8 cellular contexts compared by ENCODE assay signal in genomic region chr14:90398315-90398811, GRCh38. TPM values are rescaled to one million over a fixed set of nuclear protein-coding genes. Genes with fewer than 3 reads are reported as not detected.
A peak's percentile ranks its signal among the peaks of the same experiment; 100 is the strongest.
DNase-seq lines count a peak whose midpoint lies in the region; ATAC-seq, FAIRE-seq and TF ChIP-seq lines count a peak whose summit lies in the region.

No MANE protein-coding gene starts in this region.

- H3K27ac ChIP-seq in endodermal cell (ENCODE audit: low read depth, low read length) (peak overlapping the region; percentile 30), muscle layer of duodenum (ENCODE audit: low read length) (peak overlapping the region; percentile 92)

- H3K9me3 Mint-ChIP-seq in endodermal cell: peaks cover 4% of the 10 kb centered on the region
- no peaks in the 10 kb centered on the region for H3K9me3 Mint-ChIP-seq in stimulated activated naive CD8-positive, alpha-beta T cell treated with anti-CD3 and anti-CD28 coated beads, Interleukin-15, amount 100 ng/mL, for 72 hours

- peak overlapping the region; percentile 54 for H3K9ac ChIP-seq in endodermal cell (ENCODE audit: extremely low read depth, low read length, poor library complexity, severe bottlenecking)

- WGBS in endodermal cell (ENCODE audit: insufficient coverage in 1 of 2, insufficient read length in 1 of 2), 2 experiments: 3 to 15% methylated on average over 4 to 35 of the region's 35 CpGs

- H3K27me3 Mint-ChIP-seq in endodermal cell (ENCODE audit: insufficient read depth): peaks cover 2% of the 10 kb centered on the region
- H3K27me3 Mint-ChIP-seq in stimulated activated naive CD8-positive, alpha-beta T cell treated with anti-CD3 and anti-CD28 coated beads, Interleukin-15, amount 100 ng/mL, for 72 hours: no peaks in the 10 kb centered on the region

- TF ChIP-seq CTCF in endodermal cell (conservative IDR thresholded peaks at IDR 0.05): no peak

- peaks cover 9% of the 10 kb centered on the region for H3K4me1 Mint-ChIP-seq in endodermal cell
- peaks cover 48% of the 10 kb centered on the region for H3K4me1 Mint-ChIP-seq in stimulated activated naive CD8-positive, alpha-beta T cell treated with anti-CD3 and anti-CD28 coated beads, Interleukin-15, amount 100 ng/mL, for 72 hours

- peak; percentile 35 for FAIRE-seq in GM12891 (lab: Jason Lieb, UNC)

- H3K4me3 Mint-ChIP-seq in endodermal cell: peak overlapping the region; percentile 94
- H3K4me3 Mint-ChIP-seq in stimulated activated naive CD8-positive, alpha-beta T cell treated with anti-CD3 and anti-CD28 coated beads, Interleukin-15, amount 100 ng/mL, for 72 hours: peak overlapping the region; percentile 90 to 98

- H3K4me3 ChIP-seq in endodermal cell (ENCODE audit: low read length) (peak overlapping the region; percentile 83), muscle layer of duodenum (ENCODE audit: low read depth in 1 of 2, low read length in 2 of 2) (peak overlapping the region; percentile 86 to 94)

- DNase-seq in GM12891 (ENCODE audit: insufficient read length, low spot score): peak; percentile 28
- DNase-seq in NCI-H446 (lab: John Stamatoyannopoulos, UW): peak; percentile 49 to 69
- peak; percentile 34 to 42 for DNase-seq in activated CD8-positive, alpha-beta memory T cell treated with anti-CD3 and anti-CD28 coated beads for 1 hour (ENCODE audit: extremely low read depth in 1 of 2, low read depth in 1 of 2)
- DNase-seq in endodermal cell: peak; percentile 73
- DNase-seq in stimulated activated naive CD8-positive, alpha-beta T cell treated with anti-CD3 and anti-CD28 coated beads, Interleukin-15, amount 100 ng/mL, for 72 hours: peak in 1 of 2 donors; percentile 78
- no peak for DNase-seq in OCI-M2 (lab: John Stamatoyannopoulos, UW; ENCODE audit: unreplicated experiment)

- TF ChIP-seq POLR2A in GM12891 (IDR thresholded peaks at IDR 0.05; ENCODE audit: low read depth, low read length): 0 out of 2 replicates have a peak, but pooled peaks have one; percentile 34

- peak overlapping the region; percentile 80 for H3K27ac Mint-ChIP-seq in endodermal cell
- peak overlapping the region; percentile 99 for H3K27ac Mint-ChIP-seq in stimulated activated naive CD8-positive, alpha-beta T cell treated with anti-CD3 and anti-CD28 coated beads, Interleukin-15, amount 100 ng/mL, for 72 hours

- H3K9me3 ChIP-seq in endodermal cell (ENCODE audit: control insufficient read depth, low read length) (no peaks in the 10 kb centered on the region), muscle layer of duodenum (ENCODE audit: control insufficient read depth in 1 of 2, low read length in 2 of 2) (no peaks in the 10 kb centered on the region)

- peaks cover 37% of the 10 kb centered on the region for H3K36me3 ChIP-seq in endodermal cell (ENCODE audit: control insufficient read depth, insufficient read depth, low read length)
- H3K36me3 ChIP-seq in muscle layer of duodenum (ENCODE audit: control insufficient read depth in 1 of 2, insufficient read depth in 2 of 2, low read length in 2 of 2): peaks cover 17 to 32% of the 10 kb centered on the region in 2 donors

- H3K27me3 ChIP-seq in endodermal cell (ENCODE audit: control insufficient read depth, insufficient read depth, low read length, poor library complexity, severe bottlenecking) (no peaks in the 10 kb centered on the region), muscle layer of duodenum (ENCODE audit: low read depth, low read length) (no peaks in the 10 kb centered on the region)

- peaks cover 3% of the 10 kb centered on the region for H3K4me1 ChIP-seq in endodermal cell (ENCODE audit: control insufficient read depth, insufficient read depth, low read length)
- H3K4me1 ChIP-seq in muscle layer of duodenum (ENCODE audit: control insufficient read depth in 1 of 2, insufficient read depth in 2 of 2, low read length in 2 of 2): peaks cover 3 to 40% of the 10 kb centered on the region in 2 donors

- ATAC-seq in HG02610 (IDR thresholded peaks at IDR 0.05; ENCODE audit: unreplicated experiment): peak; percentile 8
- peak; percentile 33 for ATAC-seq in stimulated activated naive CD8-positive, alpha-beta T cell treated with anti-CD3 and anti-CD28 coated beads, Interleukin-15, amount 100 ng/mL, for 72 hours

- peaks cover 37% of the 10 kb centered on the region for H3K36me3 Mint-ChIP-seq in endodermal cell (ENCODE audit: low read depth)

TF ChIP-seq in GM12891, 5 proteins besides CTCF, POLR2A, EP300 and RAD21:
- no peak for TF ChIP-seq SPI1 (IDR thresholded peaks at IDR 0.05; ENCODE audit: low read depth, low read length)
- no peak for TF ChIP-seq POU2F2 (IDR thresholded peaks at IDR 0.05; ENCODE audit: low read depth, low read length)
- no peak for TF ChIP-seq TAF1 (IDR thresholded peaks at IDR 0.05; ENCODE audit: low read depth, low read length)
- TF ChIP-seq POLR2AphosphoS5 (IDR thresholded peaks at IDR 0.05; ENCODE audit: low read depth, low read length): no peak; the same call in 1 of the 2 replicates
- no peak for TF ChIP-seq PAX5 (IDR thresholded peaks at IDR 0.05; ENCODE audit: insufficient read depth, low read length, severe bottlenecking)

RNA-seq across cellular contexts. Expression of gene CALM1, which starts 1.5 kb away (rescaled TPM):
- polyA plus RNA-seq in GM12891 (2012; ENCODE audit: low read depth, missing spikeins): 145 TPM
- 100 to 1,000 TPM; 423 to 503 TPM for total RNA-seq in endodermal cell
- 367 TPM for polyA plus RNA-seq in endodermal cell (2013, experiment 1 of 2)
- 378 TPM for polyA plus RNA-seq in endodermal cell (2013, experiment 2 of 2)
